In genomic region chr10:79685044-79685685, GRCh38 we compare ENCODE assay signal across 8 cellular contexts. TPM values are rescaled to one million over a fixed set of nuclear protein-coding genes. Genes with fewer than 3 reads are reported as not detected.
DNase-seq lines count a peak whose midpoint lies in the region; ATAC-seq lines count a peak whose summit lies in the region.
"Not testable (repeated sequence)": the region's sequence is repeated elsewhere in the genome, so short reads cannot be mapped to it uniquely, and the experiment has no call there.

No MANE protein-coding gene starts in this region.

- intact Hi-C loops in activated naive CD4-positive, alpha-beta T cell treated with anti-CD3 and anti-CD28 coated beads for 36 hours (cut with micrococcal nuclease); left cardiac atrium (cut with DNase I): not testable (repeated sequence)

- H3K27ac Mint-ChIP-seq in activated naive CD4-positive, alpha-beta T cell treated with anti-CD3 and anti-CD28 coated beads for 36 hours = not testable (repeated sequence)

- peak; percentile 88 for ATAC-seq in GM19035 (IDR thresholded peaks at IDR 0.05; ENCODE audit: unreplicated experiment)
- peak; percentile 88 for ATAC-seq in HG03025 (IDR thresholded peaks at IDR 0.05; ENCODE audit: low FRiP score, unreplicated experiment)
- ATAC-seq in left cardiac atrium = peak; percentile 61 to 73

- DNase-seq in AML-193 (lab: John Stamatoyannopoulos, UW) (peak; percentile 13 to 20), NCI-H1417 (lab: John Stamatoyannopoulos, UW) (peak in 2 of 3 experiments; percentile 8 to 21), T-helper 22 cell (ENCODE audit: low read depth) (peak; percentile 15)
- DNase-seq in activated naive CD4-positive, alpha-beta T cell treated with anti-CD3 and anti-CD28 coated beads for 36 hours = peak; percentile 51
- not testable (repeated sequence) for DNase-seq in left cardiac atrium
- peak; percentile 36 to 53 for DNase-seq in stimulated activated CD4-positive, alpha-beta T cell treated with anti-CD3 and anti-CD28 coated beads, Interleukin-2, amount 100 ng/mL, for 24 hours

- H3K4me3 Mint-ChIP-seq in activated naive CD4-positive, alpha-beta T cell treated with anti-CD3 and anti-CD28 coated beads for 36 hours = not testable (repeated sequence)

- H3K27me3 Mint-ChIP-seq in activated naive CD4-positive, alpha-beta T cell treated with anti-CD3 and anti-CD28 coated beads for 36 hours (ENCODE audit: low read depth) = not testable (repeated sequence)

- H3K36me3 Mint-ChIP-seq in activated naive CD4-positive, alpha-beta T cell treated with anti-CD3 and anti-CD28 coated beads for 36 hours (ENCODE audit: low read depth) = peaks cover 10% of the 10 kb centered on the region

- H3K9me3 Mint-ChIP-seq in activated naive CD4-positive, alpha-beta T cell treated with anti-CD3 and anti-CD28 coated beads for 36 hours = not testable (repeated sequence)

- CTCF ChIA-PET in activated naive CD4-positive, alpha-beta T cell treated with anti-CD3 and anti-CD28 coated beads for 36 hours (lab: Charles Lee) = not testable (repeated sequence)

- H3K4me1 Mint-ChIP-seq in activated naive CD4-positive, alpha-beta T cell treated with anti-CD3 and anti-CD28 coated beads for 36 hours (ENCODE audit: low read depth) = not testable (repeated sequence)

RNA-seq across cellular contexts. Expression of gene NUTM2B, which starts 17.9 kb away (rescaled TPM):
- under 1 TPM; 0.19 to 0.49 TPM for total RNA-seq in activated naive CD4-positive, alpha-beta T cell treated with anti-CD3 and anti-CD28 coated beads for 36 hours
- total RNA-seq in left cardiac atrium = under 1 TPM; 0.73 to 0.88 TPM
